In genomic region chr1:2175055-2175414, GRCh38 we compare ENCODE assay signal across 13 cellular contexts. TPM values are rescaled to one million over a fixed set of nuclear protein-coding genes. Genes with fewer than 3 reads are reported as not detected.
DNase-seq lines count a peak whose midpoint lies in the region; TF ChIP-seq lines count a peak whose summit lies in the region.
"Had no signal": no experiment of that assay in that cellular context is flagged by ENCODE, and none has a peak within 500 bp of the region (broad histone marks: within the 10 kb centered on the region; RNA-seq: fewer than 3 reads in every experiment).

No MANE protein-coding gene starts in this region.

- no peaks in the 10 kb centered on the region for H3K36me3 ChIP-seq in SJCRH30
- H3K36me3 ChIP-seq in skeletal muscle satellite cell (ENCODE audit: insufficient read depth, low read length), result no peaks in the 10 kb centered on the region
- H3K36me3 ChIP-seq: ascending aorta had no signal

- H3K27me3 ChIP-seq in SJCRH30, result peaks cover 9% of the 10 kb centered on the region
- H3K27me3 ChIP-seq in skeletal muscle satellite cell (ENCODE audit: control insufficient read depth, insufficient read depth, low read length), result peaks cover 15% of the 10 kb centered on the region
- H3K27me3 ChIP-seq: ascending aorta had no signal

- TF ChIP-seq CTCF in fibroblast of mammary gland (conservative IDR thresholded peaks at IDR 0.05; ENCODE audit: control insufficient read depth, insufficient read depth, low read depth, low read length), result no peak

- DNase-seq in T-helper 2 cell treated with Interferon-gamma antibody and Interleukin-4, amounts not matched to agents 5 μg/mL and 100 μg/mL, for 36 hours (ENCODE audit: low spot score), result no peak
- DNase-seq in T-helper 2 cell (no peak), SJCRH30 (no peak), fibroblast of mammary gland (ENCODE audit: low read depth) (no peak), GM19240 (ENCODE audit: insufficient read length, low spot score) (no peak), SIG-M5 treated with dmso at 0.1 percent for 504 hours (lab: John Stamatoyannopoulos, UW; ENCODE audit: unreplicated experiment) (no peak), SK-N-DZ (ENCODE audit: low spot score) (no peak)
- DNase-seq: effector CD4-positive, alpha-beta T cell; NCI-H1436 treated with DMSO at 0.1 percent for 48 hours had no signal

- H3K27me3 Mint-ChIP-seq in T-helper 2 cell treated with Interferon-gamma antibody and Interleukin-4, amounts not matched to agents 5 μg/mL and 100 μg/mL, for 36 hours (ENCODE audit: low read depth), result no peaks in the 10 kb centered on the region

- no peak overlapping the region for H3K27ac ChIP-seq in SJCRH30
- H3K27ac ChIP-seq: 22Rv1, ascending aorta had no signal

- H3K4me1 ChIP-seq in SJCRH30, result 0 out of 2 replicates have a peak, but pooled peaks cover 2% of the 10 kb centered on the region
- peaks cover 10% of the 10 kb centered on the region for H3K4me1 ChIP-seq in skeletal muscle satellite cell (ENCODE audit: control insufficient read depth, insufficient read depth, low read length)
- H3K4me1 ChIP-seq: ascending aorta had no signal

- H3K9me3 ChIP-seq in SJCRH30 (replicated peaks) (no peaks in the 10 kb centered on the region), skeletal muscle satellite cell (replicated peaks; ENCODE audit: low read length) (no peaks in the 10 kb centered on the region)
- H3K9me3 ChIP-seq: ascending aorta had no signal

- peak overlapping the region; percentile 24 for H3K4me3 ChIP-seq in SJCRH30
- H3K4me3 ChIP-seq in fibroblast of mammary gland (ENCODE audit: control insufficient read depth, low read depth, low read length), result peak overlapping the region; percentile 43
- peak overlapping the region; percentile 67 for H3K4me3 ChIP-seq in skeletal muscle satellite cell (ENCODE audit: low read length)

- H3K9ac ChIP-seq in skeletal muscle satellite cell (ENCODE audit: low read depth, low read length), result peak overlapping the region; percentile 51

- peak overlapping the region; percentile 89 for H3K4me2 ChIP-seq in skeletal muscle satellite cell (ENCODE audit: low read length)

- no peak overlapping the region for H3K27ac Mint-ChIP-seq in T-helper 2 cell treated with Interferon-gamma antibody and Interleukin-4, amounts not matched to agents 5 μg/mL and 100 μg/mL, for 36 hours
- H3K27ac Mint-ChIP-seq: mesothelial cell of epicardium had no signal

- H3K36me3 Mint-ChIP-seq in T-helper 2 cell treated with Interferon-gamma antibody and Interleukin-4, amounts not matched to agents 5 μg/mL and 100 μg/mL, for 36 hours (ENCODE audit: low read depth), result no peaks in the 10 kb centered on the region

- H3K4me3 Mint-ChIP-seq in T-helper 2 cell treated with Interferon-gamma antibody and Interleukin-4, amounts not matched to agents 5 μg/mL and 100 μg/mL, for 36 hours, result peak overlapping the region; percentile 26
- H3K4me3 Mint-ChIP-seq: mesothelial cell of epicardium had no signal

- H3K4me1 Mint-ChIP-seq in T-helper 2 cell treated with Interferon-gamma antibody and Interleukin-4, amounts not matched to agents 5 μg/mL and 100 μg/mL, for 36 hours (ENCODE audit: low read depth), result no peaks in the 10 kb centered on the region

- H3K9me3 Mint-ChIP-seq in T-helper 2 cell treated with Interferon-gamma antibody and Interleukin-4, amounts not matched to agents 5 μg/mL and 100 μg/mL, for 36 hours, result no peaks in the 10 kb centered on the region
- H3K9me3 Mint-ChIP-seq: mesothelial cell of epicardium had no signal

RNA-seq across cellular contexts. Expression of gene FAAP20, which starts 19.5 kb away (rescaled TPM):
- total RNA-seq in SJCRH30 (2014; rRNA removed; shearing (Covaris generic)), result 58.0 and 61.7 TPM in 2 replicates
- total RNA-seq in skeletal muscle satellite cell (2012; rRNA removed), result 14.2 and 22.3 TPM in 2 replicates
- polyA plus RNA-seq in SK-N-DZ (2014; cell fraction: cytosol; rRNA removed), result 31.2 and 35.3 TPM in 2 replicates
- 35.9 and 59.0 TPM in 2 replicates for polyA plus RNA-seq in SK-N-DZ (2014; cell fraction: nucleus; rRNA removed)

RNA-seq across cellular contexts. Expression of gene SKI, which starts 53.1 kb away (rescaled TPM):
- total RNA-seq in SJCRH30 (2014; rRNA removed; shearing (Covaris generic)), result 12.8 and 13.1 TPM in 2 replicates
- 16.7 and 24.0 TPM in 2 replicates for total RNA-seq in skeletal muscle satellite cell (2012; rRNA removed)
- 2.4 and 3.1 TPM in 2 replicates for polyA plus RNA-seq in SK-N-DZ (2014; cell fraction: cytosol; rRNA removed)
- 1.2 and 7.3 TPM in 2 replicates for polyA plus RNA-seq in SK-N-DZ (2014; cell fraction: nucleus; rRNA removed)
